Comparison of ENCODE assay signal across 9 cellular contexts in genomic region chr11:14413307-14414072, GRCh38. TPM values are rescaled to one million over a fixed set of nuclear protein-coding genes. Genes with fewer than 3 reads are reported as not detected.
DNase-seq lines count a peak whose midpoint lies in the region; ATAC-seq, FAIRE-seq and TF ChIP-seq lines count a peak whose summit lies in the region.
"Had no signal": no experiment of that assay in that cellular context is flagged by ENCODE, and none has a peak within 500 bp of the region (broad histone marks: within the 10 kb centered on the region; RNA-seq: fewer than 3 reads in every experiment).

No MANE protein-coding gene starts in this region.

- H3K4me3 ChIP-seq in AG09309 (ENCODE audit: control insufficient read depth, low read depth, low read length) (no peak overlapping the region), bronchial epithelial cell (ENCODE audit: low read depth, low read length) (no peak overlapping the region), mesendoderm (ENCODE audit: low read length) (no peak overlapping the region)
- no peak overlapping the region for H3K4me3 ChIP-seq in Jurkat, Clone E6-1 (ENCODE audit: low read length)
- H3K4me3 ChIP-seq: right lobe of liver had no signal

- H3K4ac ChIP-seq in mesendoderm (ENCODE audit: low read depth, low read length), result peak overlapping the region; percentile 24

- no peaks in the 10 kb centered on the region for H3K79me2 ChIP-seq in mesendoderm (ENCODE audit: control insufficient read depth, insufficient read depth, low read length)

- H3K79me1 ChIP-seq in mesendoderm (ENCODE audit: low read length), result no peaks in the 10 kb centered on the region

- ATAC-seq in HG02763 (IDR thresholded peaks at IDR 0.05; ENCODE audit: unreplicated experiment), result no peak

- FAIRE-seq in bronchial epithelial cell (lab: Jason Lieb, UNC), result no peak

- H3K36me3 ChIP-seq in bronchial epithelial cell (ENCODE audit: control insufficient read depth, insufficient read depth, low read length) (no peaks in the 10 kb centered on the region), mesendoderm (ENCODE audit: control insufficient read depth, insufficient read depth, low read length) (no peaks in the 10 kb centered on the region)
- H3K36me3 ChIP-seq: right lobe of liver had no signal

- TF ChIP-seq CTCF in AG09309 (IDR thresholded peaks at IDR 0.05; ENCODE audit: control insufficient read depth, insufficient read depth, low read depth, low read length, missing control alignments) (peak; percentile 47), bronchial epithelial cell (IDR thresholded peaks at IDR 0.05; ENCODE audit: insufficient read depth, low read length, severe bottlenecking) (peak; percentile 4)

- H3K4me2 ChIP-seq in mesendoderm (ENCODE audit: low read length), result no peak overlapping the region

- no peak overlapping the region for H3K9ac ChIP-seq in mesendoderm (ENCODE audit: low read length)

- no peak overlapping the region for H3K23ac ChIP-seq in mesendoderm (ENCODE audit: low read length)

- no peak overlapping the region for H2BK120ac ChIP-seq in mesendoderm (ENCODE audit: low read depth, low read length)

- no peak overlapping the region for H2AK5ac ChIP-seq in mesendoderm (ENCODE audit: low read length)

- H4K5ac ChIP-seq in mesendoderm (ENCODE audit: low read length), result no peak overlapping the region

- H3K27me3 ChIP-seq in bronchial epithelial cell (ENCODE audit: control insufficient read depth, insufficient read depth, low read length) (no peaks in the 10 kb centered on the region), mesendoderm (ENCODE audit: insufficient read depth, low read length, poor library complexity) (no peaks in the 10 kb centered on the region)
- H3K27me3 ChIP-seq: right lobe of liver had no signal

- peak overlapping the region; percentile 51 for H2BK5ac ChIP-seq in mesendoderm (ENCODE audit: low read length)

- WGBS in mesendoderm (ENCODE audit: extremely low coverage, insufficient coverage, low lambda C conversion rate), result no CpG with 5 or more reads among the region's 4 CpGs

- H3K4me1 ChIP-seq in mesendoderm (ENCODE audit: control insufficient read depth, low read depth, low read length), result peaks cover 27% of the 10 kb centered on the region
- H3K4me1 ChIP-seq: right lobe of liver had no signal

- H3K18ac ChIP-seq in mesendoderm (ENCODE audit: low read length), result peak overlapping the region; percentile 44

- DNase-seq in AG09309 (ENCODE audit: low read depth) (no peak), bronchial epithelial cell (ENCODE audit: low read depth) (no peak), mesendoderm (peak; percentile 93), globus pallidus (ENCODE audit: low spot score) (no peak), NCI-H510A treated with DMSO at 0.1 percent for 48 hours (lab: John Stamatoyannopoulos, UW) (no peak)
- DNase-seq in Jurkat, Clone E6-1 (ENCODE audit: low read depth, low spot score), result peak; percentile 26
- DNase-seq in activated CD4-positive, CD25-positive, alpha-beta regulatory T cell (lab: John Stamatoyannopoulos, UW), result no peak
- DNase-seq: right lobe of liver had no signal

- H2BK15ac ChIP-seq in mesendoderm (replicated peaks; ENCODE audit: low read depth), result no peak overlapping the region

- peak overlapping the region; percentile 68 for H3K56ac ChIP-seq in mesendoderm (ENCODE audit: low read length)

- H3K27ac ChIP-seq in mesendoderm (ENCODE audit: low read depth, low read length), result peak overlapping the region; percentile 8
- H3K27ac ChIP-seq: right lobe of liver had no signal

- no peak overlapping the region for H4K8ac ChIP-seq in mesendoderm (ENCODE audit: low read depth, low read length)

RNA-seq across cellular contexts. Expression of gene RRAS2, which starts 54.5 kb away (rescaled TPM):
- polyA plus RNA-seq in Jurkat, Clone E6-1 (2012; ENCODE audit: insufficient read depth, insufficient read length), result 17.8 TPM
- 169 and 235 TPM in 2 replicates for total RNA-seq in bronchial epithelial cell
- 180 TPM for polyA plus RNA-seq in mesendoderm (2013, experiment 1 of 2)
- 184 TPM for polyA plus RNA-seq in mesendoderm (2013, experiment 2 of 2)

Comparison
In these comparisons a context has a peak if more than half of its experiments do, and no peak if none do; other contexts are left out.
1. DNase-seq: peak in Jurkat, Clone E6-1 (single experiment) and mesendoderm (single experiment); none in AG09309 (single experiment), bronchial epithelial cell (single experiment), globus pallidus (single experiment), NCI-H510A treated with DMSO at 0.1 percent for 48 hours (single experiment) and activated CD4-positive, CD25-positive, alpha-beta regulatory T cell (0 of 4).